Comparison of ENCODE assay signal across 23 cellular contexts in genomic region chr6:35647400-35647799, GRCh38. TPM values are rescaled to one million over a fixed set of nuclear protein-coding genes. Genes with fewer than 3 reads are reported as not detected.
DNase-seq lines count a peak whose midpoint lies in the region; ATAC-seq, FAIRE-seq and TF ChIP-seq lines count a peak whose summit lies in the region.
"Had no signal": no experiment of that assay in that cellular context is flagged by ENCODE, and none has a peak within 500 bp of the region (broad histone marks: within the 10 kb centered on the region; RNA-seq: fewer than 3 reads in every experiment).

No MANE protein-coding gene starts in this region.

- TF ChIP-seq POLR2A in H1 (IDR thresholded peaks at IDR 0.05; ENCODE audit: control extremely low read depth in 1 of 2, low read depth in 2 of 2, low read length in 2 of 2) (no peak), thyroid gland (IDR thresholded peaks at IDR 0.05) (no peak)

- H3K4ac ChIP-seq in H9 (ENCODE audit: low read depth, low read length): no peak overlapping the region
- H3K4ac ChIP-seq in H1 (replicated peaks; ENCODE audit: insufficient read length, low read depth, low read length): no peak overlapping the region

- CTCF ChIA-PET in H1 (lab: Charles Lee; ENCODE audit: partially characterized antibody): interaction anchor here (0.7 to 2.0 kb wide), 2 partner anchors 22 to 89 kb away, joined by 3 to 6 read pairs; partner anchors contain the start of gene ARMC12

- DNase-seq in activated naive CD4-positive, alpha-beta T cell treated with anti-CD3 and anti-CD28 coated beads, Interleukin-2, amount 50 U/mL, for 72 hours (ENCODE audit: low spot score in 2 of 2): no peak
- DNase-seq in H9 (no peak), H1 (ENCODE audit: low read depth in 1 of 2, low spot score in 2 of 2) (no peak), thyroid gland (no peak), activated gamma-delta T cell treated with Interleukin-2 at 50 U/mL for 16 hours (no peak)
- no peak for DNase-seq in stimulated activated CD4-positive, alpha-beta T cell treated with anti-CD3 and anti-CD28 coated beads, Interleukin-1b, Interleukin-23, amount 100 ng/mL, for 48 hours
- DNase-seq: activated naive CD4-positive, alpha-beta T cell treated with anti-CD3 and anti-CD28 coated beads, Interleukin-2, amount 50 U/mL, for 16 hours; C1 segment of cervical spinal cord; cerebellar nuclear complex; glutamatergic neuron; kidney glomerular epithelial cell; NCI-H1105; NCI-H2029 treated with DMSO at 0.1 percent for 48 hours; NCI-H226; NCI-H748 treated with DMSO at 0.1 percent for 48 hours; nucleus accumbens; RPMI8226 had no signal

- H3K79me1 ChIP-seq in H9 (ENCODE audit: insufficient read depth, low read depth, low read length, poor library complexity, severe bottlenecking) (no peaks in the 10 kb centered on the region), H1 (ENCODE audit: low read depth, low read length) (no peaks in the 10 kb centered on the region; the same call in 1 of the 2 replicates)

- H3K14ac ChIP-seq in H9 (ENCODE audit: insufficient read depth, low read length): no peak overlapping the region
- no peak overlapping the region for H3K14ac ChIP-seq in H1 (ENCODE audit: insufficient read length)

- H4K20me1 ChIP-seq in H9 (ENCODE audit: control insufficient read depth, insufficient read depth, insufficient read length) (no peaks in the 10 kb centered on the region), H1 (replicated peaks in 1 of 2; ENCODE audit: control insufficient read depth in 1 of 2, insufficient read depth in 2 of 2, low read length in 2 of 2) (peaks cover 0 to 1% of the 10 kb centered on the region in 2 experiments)

- H3K4me1 ChIP-seq in H9 (ENCODE audit: insufficient read depth, low read length) (peaks cover 3% of the 10 kb centered on the region), H1 (replicated peaks in 1 of 4; ENCODE audit: control insufficient read depth in 3 of 4, insufficient read depth in 4 of 4, low read length in 3 of 4) (peaks cover 0 to 3% (median 1%) of the 10 kb centered on the region in 4 experiments; a peak in 4 of 7 replicates), thyroid gland (peaks cover 18 to 39% of the 10 kb centered on the region in 2 donors)

- H3K4me2 ChIP-seq in H9 (ENCODE audit: insufficient read depth, insufficient read length, low read length): no peak overlapping the region
- no peak overlapping the region for H3K4me2 ChIP-seq in H1 (ENCODE audit: insufficient read depth in 1 of 2, low read depth in 2 of 2, low read length in 2 of 2)
- H3K4me2 ChIP-seq: smooth muscle cell had no signal

- H4K5ac ChIP-seq in H9 (ENCODE audit: insufficient read length, low read depth, low read length) (no peak overlapping the region), H1 (ENCODE audit: insufficient read length, low read depth, low read length) (no peak overlapping the region)

- no peaks in the 10 kb centered on the region for H3K79me2 ChIP-seq in H9 (ENCODE audit: insufficient read depth, low read length)
- peaks cover 0 to 32% of the 10 kb centered on the region in 2 experiments; a peak in 2 of 4 replicates for H3K79me2 ChIP-seq in H1 (ENCODE audit: control insufficient read depth in 1 of 2, insufficient read depth in 2 of 2, low read length in 2 of 2)

- H4K91ac ChIP-seq in H9 (ENCODE audit: insufficient read length, low read depth, low read length) (no peak overlapping the region), H1 (replicated peaks; ENCODE audit: insufficient read length, low read length) (no peak overlapping the region)

- H3K27me3 ChIP-seq in H9 (ENCODE audit: insufficient read depth, low read length) (no peaks in the 10 kb centered on the region), H1 (replicated peaks in 1 of 4; ENCODE audit: control insufficient read depth in 3 of 4, extremely low read depth in 1 of 4, insufficient read depth in 3 of 4, low read length in 3 of 4) (no peaks in the 10 kb centered on the region), thyroid gland (no peaks in the 10 kb centered on the region)

- H3K4me3 Mint-ChIP-seq in activated naive CD4-positive, alpha-beta T cell treated with anti-CD3 and anti-CD28 coated beads, Interleukin-2, amount 50 U/mL, for 24 hours: no peak overlapping the region
- no peak overlapping the region for H3K4me3 Mint-ChIP-seq in H9
- H3K4me3 Mint-ChIP-seq: T-helper 2 cell treated with Interferon-gamma antibody and Interleukin-4, amounts not matched to agents 5 μg/mL and 100 μg/mL, for 36 hours had no signal

- H3K56ac ChIP-seq in H9 (ENCODE audit: insufficient read length, low read depth, low read length): no peak overlapping the region
- H3K56ac ChIP-seq in H1 (replicated peaks; ENCODE audit: insufficient read length, low read depth, low read length): no peak overlapping the region

- H3K4me3 ChIP-seq in H1 (ENCODE audit: extremely low read depth in 1 of 4, insufficient read depth in 2 of 4, low read depth in 3 of 4, low read length in 4 of 4) (no peak overlapping the region), thyroid gland (replicated peaks in 1 of 3) (no peak overlapping the region)
- H3K4me3 ChIP-seq: SK-N-MC, smooth muscle cell had no signal

- intact Hi-C loops in thyroid gland (cut with DNase I): no loop called here

- H3K9me3 ChIP-seq in H9 (ENCODE audit: control insufficient read depth, low read depth, low read length): no peaks in the 10 kb centered on the region
- H3K9me3 ChIP-seq in H1 (ENCODE audit: insufficient read depth in 2 of 2, low read depth in 1 of 2, low read length in 1 of 2): no peaks in the 10 kb centered on the region
- H3K9me3 ChIP-seq in thyroid gland: no peaks in the 10 kb centered on the region

- no peaks in the 10 kb centered on the region for H3K9me3 Mint-ChIP-seq in activated naive CD4-positive, alpha-beta T cell treated with anti-CD3 and anti-CD28 coated beads, Interleukin-2, amount 50 U/mL, for 24 hours
- peaks cover 0 to 4% of the 10 kb centered on the region in 2 donors for H3K9me3 Mint-ChIP-seq in activated naive CD4-positive, alpha-beta T cell treated with anti-CD3 and anti-CD28 coated beads, Interleukin-2, amount 50 U/mL, for 72 hours
- no peaks in the 10 kb centered on the region for H3K9me3 Mint-ChIP-seq in H9
- H3K9me3 Mint-ChIP-seq: T-helper 2 cell treated with Interferon-gamma antibody and Interleukin-4, amounts not matched to agents 5 μg/mL and 100 μg/mL, for 36 hours had no signal

- no peak overlapping the region for H3T11ph ChIP-seq in H9 (ENCODE audit: low read length)

- no peaks in the 10 kb centered on the region for H3K23me2 ChIP-seq in H9 (ENCODE audit: insufficient read length, low read depth, low read length, poor library complexity, severe bottlenecking)
- no peaks in the 10 kb centered on the region for H3K23me2 ChIP-seq in H1 (ENCODE audit: low read depth, low read length)

- POLR2A ChIA-PET in H1 (lab: Charles Lee; ENCODE audit: partially characterized antibody): no interaction called here

- no peak for TF ChIP-seq RAD21 in H1 (IDR thresholded peaks at IDR 0.05 in 1 of 2, conservative IDR thresholded peaks at IDR 0.05 in 1 of 2; ENCODE audit: low read depth in 2 of 2, low read length in 2 of 2)

- H2BK12ac ChIP-seq in H9 (ENCODE audit: insufficient read length, low read depth, low read length) (no peak overlapping the region), H1 (ENCODE audit: low read depth, low read length) (no peak overlapping the region)

- peak; percentile 24 for FAIRE-seq in H1 (lab: Jason Lieb, UNC)
- FAIRE-seq: urothelium cell line had no signal

- H2BK120ac ChIP-seq in H9 (ENCODE audit: low read depth, low read length, poor library complexity, severe bottlenecking) (no peak overlapping the region), H1 (replicated peaks; ENCODE audit: low read depth, low read length) (no peak overlapping the region)

- H2BK5ac ChIP-seq in H9 (ENCODE audit: insufficient read length, low read length) (no peak overlapping the region), H1 (ENCODE audit: low read depth, low read length) (no peak overlapping the region)

- H4K8ac ChIP-seq in H9 (replicated peaks; ENCODE audit: insufficient read length, low read depth, low read length) (no peak overlapping the region), H1 (ENCODE audit: extremely low read depth, insufficient read depth, low read length) (no peak overlapping the region)

- ATAC-seq in activated naive CD4-positive, alpha-beta T cell treated with anti-CD3 and anti-CD28 coated beads, Interleukin-2, amount 50 U/mL, for 72 hours: no peak

- H2BK20ac ChIP-seq in H9 (ENCODE audit: low read depth, low read length, poor library complexity, severe bottlenecking): no peak overlapping the region
- H2BK20ac ChIP-seq in H1 (ENCODE audit: low read length): no peak overlapping the region

- no peaks in the 10 kb centered on the region for H3K36me3 ChIP-seq in H1 (ENCODE audit: control insufficient read depth in 2 of 4, insufficient read depth in 4 of 4, low read length in 3 of 4)
- peaks cover 2 to 10% of the 10 kb centered on the region in 2 donors for H3K36me3 ChIP-seq in thyroid gland

- peaks cover 81% of the 10 kb centered on the region for H3K4me1 Mint-ChIP-seq in activated naive CD4-positive, alpha-beta T cell treated with anti-CD3 and anti-CD28 coated beads, Interleukin-2, amount 50 U/mL, for 24 hours
- H3K4me1 Mint-ChIP-seq in H9: peaks cover 31 to 38% of the 10 kb centered on the region in 2 experiments

- H3K9ac ChIP-seq in H9 (ENCODE audit: extremely low read depth, insufficient read length, low read length) (no peak overlapping the region), H1 (replicated peaks in 1 of 4; ENCODE audit: extremely low read depth in 1 of 4, low read depth in 3 of 4, low read length in 3 of 4) (no peak overlapping the region)

- H2AFZ ChIP-seq in H9 (ENCODE audit: low read length) (no peak overlapping the region), H1 (ENCODE audit: low read length) (no peak overlapping the region)

- no peak for TF ChIP-seq EP300 in H1 (IDR thresholded peaks at IDR 0.05; ENCODE audit: borderline replicate concordance in 1 of 2, low read depth in 2 of 2, low read length in 2 of 2)

- peak overlapping the region; percentile 89 for H3K27ac Mint-ChIP-seq in activated naive CD4-positive, alpha-beta T cell treated with anti-CD3 and anti-CD28 coated beads, Interleukin-2, amount 50 U/mL, for 24 hours
- H3K27ac Mint-ChIP-seq in activated naive CD4-positive, alpha-beta T cell treated with anti-CD3 and anti-CD28 coated beads, Interleukin-2, amount 50 U/mL, for 72 hours: peak overlapping the region in 1 of 2 donors; percentile 70
- H3K27ac Mint-ChIP-seq in H9: peak overlapping the region; percentile 15 to 75 (median 16); a peak in 4 of 7 replicates
- H3K27ac Mint-ChIP-seq: T-helper 2 cell treated with Interferon-gamma antibody and Interleukin-4, amounts not matched to agents 5 μg/mL and 100 μg/mL, for 36 hours had no signal

- H2AK5ac ChIP-seq in H9 (ENCODE audit: insufficient read length, low read length) (no peak overlapping the region), H1 (ENCODE audit: low read depth, low read length) (no peak overlapping the region)

- no peak for TF ChIP-seq CTCF in H9 (conservative IDR thresholded peaks at IDR 0.05)
- no peak for TF ChIP-seq CTCF in H1 (IDR thresholded peaks at IDR 0.05; ENCODE audit: control extremely low read depth in 1 of 3, insufficient read depth in 1 of 3, low read depth in 1 of 3, low read length in 3 of 3)
- no peak for TF ChIP-seq CTCF in thyroid gland (IDR thresholded peaks at IDR 0.05)

- H3K18ac ChIP-seq in H9 (ENCODE audit: insufficient read length, low read depth, low read length) (no peak overlapping the region), H1 (ENCODE audit: extremely low read depth, low read length) (no peak overlapping the region)

- no peak overlapping the region for H3K27ac ChIP-seq in H9 (ENCODE audit: insufficient read length, low read depth, low read length)
- no peak overlapping the region for H3K27ac ChIP-seq in H1 (ENCODE audit: low read depth, low read length)
- H3K27ac ChIP-seq in thyroid gland: peak overlapping the region; percentile 3 to 43 (median 5)
- H3K27ac ChIP-seq: SK-N-MC, VCaP had no signal

- H3K23ac ChIP-seq in H9 (ENCODE audit: insufficient read length, low read depth, low read length) (no peak overlapping the region), H1 (ENCODE audit: insufficient read length) (no peak overlapping the region)

- peaks cover 14% of the 10 kb centered on the region for H3K36me3 Mint-ChIP-seq in activated naive CD4-positive, alpha-beta T cell treated with anti-CD3 and anti-CD28 coated beads, Interleukin-2, amount 50 U/mL, for 24 hours
- H3K36me3 Mint-ChIP-seq in activated naive CD4-positive, alpha-beta T cell treated with anti-CD3 and anti-CD28 coated beads, Interleukin-2, amount 50 U/mL, for 72 hours: peaks cover 10 to 46% of the 10 kb centered on the region in 2 donors
- peaks cover 0 to 3% (median 0%) of the 10 kb centered on the region in 3 experiments; a peak in 1 of 7 replicates for H3K36me3 Mint-ChIP-seq in H9 (ENCODE audit: insufficient read depth in 1 of 3, low read depth in 3 of 3)

- H2BK15ac ChIP-seq in H9 (ENCODE audit: low read depth, low read length) (no peak overlapping the region), H1 (ENCODE audit: low read length) (no peak overlapping the region)

- H3K27me3 Mint-ChIP-seq in activated naive CD4-positive, alpha-beta T cell treated with anti-CD3 and anti-CD28 coated beads, Interleukin-2, amount 50 U/mL, for 24 hours: no peaks in the 10 kb centered on the region
- no peaks in the 10 kb centered on the region for H3K27me3 Mint-ChIP-seq in H9 (ENCODE audit: low read depth)

- WGBS in H9 (ENCODE audit: extremely low coverage, insufficient read length, low lambda C conversion rate): no CpG with 5 or more reads among the region's 1 CpG
- 67% methylated on average over 1 of the region's 1 CpG; no CpG with 5 or more reads in 1 of the 2 experiments for WGBS in H1 (ENCODE audit: extremely low coverage in 1 of 2, insufficient coverage in 1 of 2, insufficient read length in 1 of 2, insufficient replicate concordance in 2 of 2, low coverage in 1 of 2, low lambda C conversion rate in 2 of 2, missing lambda C conversion rate in 1 of 2), 2 experiments
- 88 to 93% methylated on average over 1 of the region's 1 CpG for WGBS in thyroid gland, 2 donors

RNA-seq across cellular contexts. Expression of gene FKBP5, which starts 41.3 kb away (rescaled TPM):
- 100 to 1,000 TPM in 1 of 2 donors, 10 to 100 TPM in 1; 70.1 to 229 TPM for total RNA-seq in activated naive CD4-positive, alpha-beta T cell treated with anti-CD3 and anti-CD28 coated beads, Interleukin-2, amount 50 U/mL, for 72 hours
- total RNA-seq in H9 (2021) (32.9 and 33.9 TPM in 2 replicates), thyroid gland (100 to 1,000 TPM; 239 to 600 (median 253) TPM)
- 40.4 and 41.0 TPM in 2 replicates for total RNA-seq in H1 (2021; fragmentation: NEBNext Ultra II Directional; extraction: Animal tissue kit (Norgen Biotek cat#: 25700))
- 9.3 and 14.3 TPM in 2 replicates for polyA plus RNA-seq in H1 (2011; rRNA removed)
- polyA plus RNA-seq in H1 (2011; cell fraction: cytosol; rRNA removed): 16.1 TPM
- 6.4 TPM for polyA plus RNA-seq in H1 (2011; cell fraction: nucleus; rRNA removed)
- 31.8 to 41.6 TPM (median 34.6 TPM) in 4 replicates for polyA plus RNA-seq in H1 (2012, experiment 1 of 2)
- polyA plus RNA-seq in H1 (2012, experiment 2 of 2): 4.5 TPM
- polyA plus RNA-seq in H1 (2013, experiment 1 of 2): 30.0 TPM
- polyA plus RNA-seq in H1 (2013, experiment 2 of 2): 31.7 TPM
- polyA minus RNA-seq in H1 (2011; rRNA and poly(A)+ RNA removed): 14.7 and 18.2 TPM in 2 replicates
- polyA minus RNA-seq in H1 (2011; cell fraction: cytosol; rRNA and poly(A)+ RNA removed): 10.3 TPM
- 10.6 TPM for polyA minus RNA-seq in H1 (2011; cell fraction: nucleus; rRNA and poly(A)+ RNA removed)

Comparison
In these comparisons a context has a peak if more than half of its experiments do, and no peak if none do; other contexts are left out.
1. H3K27ac ChIP-seq: peak in thyroid gland (3 of 3); none in H9 (single experiment) and H1 (single experiment).